ENCODE assay signal across 8 cellular contexts in genomic region chr17:82133160-82133953, GRCh38. TPM values are rescaled to one million over a fixed set of nuclear protein-coding genes. Genes with fewer than 3 reads are reported as not detected.
A peak's percentile ranks its signal among the peaks of the same experiment; 100 is the strongest.
DNase-seq lines count a peak whose midpoint lies in the region; ATAC-seq, FAIRE-seq and TF ChIP-seq lines count a peak whose summit lies in the region.
"Not testable (repeated sequence)": the region's sequence is repeated elsewhere in the genome, so short reads cannot be mapped to it uniquely, and the experiment has no call there.

No MANE protein-coding gene starts in this region.

- dilution Hi-C loops in keratinocyte (cut with MboI; ENCODE audit: extremely low pct_ligation_motif_present, low sequenced_read_pairs): not testable (repeated sequence)

- H2AFZ ChIP-seq in keratinocyte (ENCODE audit: control insufficient read depth, low read length); osteoblast (ENCODE audit: low read length): not testable (repeated sequence)

- not testable (repeated sequence) for FAIRE-seq in keratinocyte (lab: Jason Lieb, UNC)

- H3K9me3 Mint-ChIP-seq in CD4-positive, CD25-positive, alpha-beta regulatory T cell: not testable (repeated sequence)

- not testable (repeated sequence) for H3K9me3 ChIP-seq in CD4-positive, CD25-positive, alpha-beta regulatory T cell (ENCODE audit: control insufficient read depth in 2 of 2, low read length in 2 of 2); keratinocyte (ENCODE audit: control insufficient read depth, low read depth, low read length); osteoblast (ENCODE audit: low read depth, low read length); thyroid gland

- H3K4me3 Mint-ChIP-seq in CD4-positive, CD25-positive, alpha-beta regulatory T cell: not testable (repeated sequence)

- H3K4me2 ChIP-seq in keratinocyte (ENCODE audit: control insufficient read depth, extremely low read depth, insufficient read depth, low read depth, low read length): peak overlapping the region; percentile 52
- H3K4me2 ChIP-seq in osteoblast (ENCODE audit: insufficient read depth, low read length): peak overlapping the region; percentile 12

- H3K27ac ChIP-seq in CD4-positive, CD25-positive, alpha-beta regulatory T cell (ENCODE audit: insufficient read depth, low read length, poor library complexity, severe bottlenecking); osteoblast (ENCODE audit: low read depth, low read length): not testable (repeated sequence)
- H3K27ac ChIP-seq in keratinocyte (ENCODE audit: control insufficient read depth, insufficient read depth, low read length) (peak overlapping the region; percentile 66), thyroid gland (peak overlapping the region; percentile 85 to 95 (median 88))

- intact Hi-C loops in thyroid gland (cut with DNase I): not testable (repeated sequence)

- H3K36me3 Mint-ChIP-seq in CD4-positive, CD25-positive, alpha-beta regulatory T cell: not testable (repeated sequence)

- peaks cover 0 to 11% (median 3%) of the 10 kb centered on the region in 4 donors for H3K4me1 Mint-ChIP-seq in CD4-positive, CD25-positive, alpha-beta regulatory T cell

- H3K9ac ChIP-seq in keratinocyte (ENCODE audit: control insufficient read depth, extremely low read depth, insufficient read depth, low read length): peak overlapping the region; percentile 18

- not testable (repeated sequence) for TF ChIP-seq POLR2A in thyroid gland (IDR thresholded peaks at IDR 0.05)

- not testable (repeated sequence) for H3K27me3 ChIP-seq in CD4-positive, CD25-positive, alpha-beta regulatory T cell (ENCODE audit: control insufficient read depth, insufficient read depth, low read length); keratinocyte (ENCODE audit: control insufficient read depth, extremely low read depth, insufficient read depth, low read length); osteoblast (ENCODE audit: insufficient read depth, low read length); thyroid gland

- DNase-seq in CD4-positive, CD25-positive, alpha-beta regulatory T cell; keratinocyte (ENCODE audit: low read depth, low spot score); osteoblast (ENCODE audit: insufficient read length, low spot score, missing footprints): not testable (repeated sequence)
- peak; percentile 15 for DNase-seq in HS-5 (ENCODE audit: low read depth)
- DNase-seq in NCI-H69 (lab: John Stamatoyannopoulos, UW): peak; percentile 69
- DNase-seq in amniotic epithelial cell (ENCODE audit: low read depth): peak; percentile 78
- DNase-seq in epithelial cell of proximal tubule (ENCODE audit: low read depth): peak; percentile 25
- DNase-seq in thyroid gland: peak; percentile 85 to 89

- not testable (repeated sequence) for H3K4me1 ChIP-seq in CD4-positive, CD25-positive, alpha-beta regulatory T cell (ENCODE audit: control insufficient read depth, insufficient read depth, low read length, poor library complexity, severe bottlenecking); osteoblast (ENCODE audit: insufficient read depth, low read length)
- H3K4me1 ChIP-seq in keratinocyte (ENCODE audit: control insufficient read depth, extremely low read depth, insufficient read depth, low read length): peaks cover 13% of the 10 kb centered on the region
- peaks cover 17 to 24% of the 10 kb centered on the region in 2 donors for H3K4me1 ChIP-seq in thyroid gland

- H3K27me3 Mint-ChIP-seq in CD4-positive, CD25-positive, alpha-beta regulatory T cell: not testable (repeated sequence)

- H3K36me3 ChIP-seq in CD4-positive, CD25-positive, alpha-beta regulatory T cell (ENCODE audit: control insufficient read depth, insufficient read depth, low read length); keratinocyte (ENCODE audit: control insufficient read depth in 2 of 2, extremely low read depth in 1 of 2, insufficient read depth in 2 of 2, low read length in 2 of 2); osteoblast (ENCODE audit: insufficient read depth, low read length); thyroid gland: not testable (repeated sequence)

- H3K9me1 ChIP-seq in keratinocyte (ENCODE audit: control insufficient read depth, extremely low read depth, insufficient read depth, low read length): not testable (repeated sequence)

- H3K4me3 ChIP-seq in CD4-positive, CD25-positive, alpha-beta regulatory T cell (ENCODE audit: low read depth, low read length); epithelial cell of proximal tubule (ENCODE audit: low read depth, low read length); keratinocyte (ENCODE audit: control insufficient read depth in 2 of 3, extremely low read depth in 1 of 3, insufficient read depth in 2 of 3, low read depth in 1 of 3, low read length in 3 of 3); osteoblast (ENCODE audit: insufficient read depth, low read length); thyroid gland (replicated peaks in 1 of 3): not testable (repeated sequence)

- H3K27ac Mint-ChIP-seq in CD4-positive, CD25-positive, alpha-beta regulatory T cell: peak overlapping the region in 2 of 3 donors; percentile 68 to 87

- not testable (repeated sequence) for H4K20me1 ChIP-seq in keratinocyte (ENCODE audit: control insufficient read depth, extremely low read depth, insufficient read depth, low read length); osteoblast (ENCODE audit: insufficient read depth, low read length)

- ATAC-seq in CD4-positive, CD25-positive, alpha-beta regulatory T cell (ENCODE audit: low read depth in 2 of 2): not testable (repeated sequence)

- 27 to 42% methylated on average over 8 of the region's 8 CpGs for WGBS in thyroid gland, 2 donors

- TF ChIP-seq CTCF in epithelial cell of proximal tubule (conservative IDR thresholded peaks at IDR 0.05; ENCODE audit: low read depth, low read length); keratinocyte (optimal IDR thresholded peaks at IDR 0.05 in 1 of 3, IDR thresholded peaks at IDR 0.05 in 1 of 3, conservative IDR thresholded peaks at IDR 0.05 in 1 of 3; ENCODE audit: extremely low read depth in 1 of 3, insufficient read depth in 2 of 3, low read length in 3 of 3); osteoblast (IDR thresholded peaks at IDR 0.05; ENCODE audit: extremely low read depth, low read depth, low read length); thyroid gland (IDR thresholded peaks at IDR 0.05): not testable (repeated sequence)

- H3K79me2 ChIP-seq in keratinocyte (ENCODE audit: control insufficient read depth, insufficient read depth, low read length); osteoblast (ENCODE audit: insufficient read depth, low read length): not testable (repeated sequence)

RNA-seq across cellular contexts. Expression of gene FASN, which starts 35.3 kb away (rescaled TPM):
- 153 TPM for total RNA-seq in CD4-positive, CD25-positive, alpha-beta regulatory T cell
- under 1 TPM; 0.23 to 0.93 (median 0.59) TPM for polyA plus RNA-seq in CD4-positive, CD25-positive, alpha-beta regulatory T cell
- total RNA-seq in epithelial cell of proximal tubule: 94.7 and 224 TPM in 2 replicates
- polyA plus RNA-seq in keratinocyte: 44.7 to 137 TPM (median 55.7 TPM) in 3 replicates
- polyA plus RNA-seq in keratinocyte (2011; ENCODE audit: low read depth): 54.4 TPM
- polyA plus RNA-seq in keratinocyte (2011; cell fraction: cytosol; rRNA removed): 40.9 and 142 TPM in 2 replicates
- 190 and 294 TPM in 2 replicates for polyA plus RNA-seq in keratinocyte (2011; cell fraction: nucleus; rRNA removed)
- 53.9 and 385 TPM in 2 replicates for polyA plus RNA-seq in keratinocyte (2012; ENCODE audit: low replicate concordance)
- polyA minus RNA-seq in keratinocyte: 134 to 602 TPM (median 159 TPM) in 3 replicates
- polyA minus RNA-seq in keratinocyte (2011; cell fraction: cytosol; rRNA and poly(A)+ RNA removed): 642 TPM
- 467 and 561 TPM in 2 replicates for polyA minus RNA-seq in keratinocyte (2011; cell fraction: nucleus; rRNA and poly(A)+ RNA removed)
- total RNA-seq in osteoblast: 120 and 142 TPM in 2 replicates
- total RNA-seq in thyroid gland: 10 to 100 TPM; 23.5 to 92.5 (median 77.3) TPM
